In genomic region chr20:41726727-41727126, GRCh38 we compare ENCODE assay signal across 24 cellular contexts.
"Had no signal": no experiment of that assay in that cellular context is flagged by ENCODE, and none has a peak within 500 bp of the region (broad histone marks: within the 10 kb centered on the region; RNA-seq: fewer than 3 reads in every experiment).

No MANE protein-coding gene starts in this region.

- ATAC-seq: effector memory CD8-positive, alpha-beta T cell; esophagus mucosa; foreskin keratinocyte; gastrocnemius medialis; gastroesophageal sphincter; heart left ventricle had no signal

- H3K4me1 ChIP-seq: colonic mucosa, esophagus muscularis mucosa, esophagus squamous epithelium, foreskin keratinocyte, gastrocnemius medialis, gastroesophageal sphincter, heart left ventricle, heart right ventricle had no signal

- DNase-seq: colonic mucosa; cortex of kidney; dermis blood vessel endothelial cell; dorsolateral prefrontal cortex; effector CD4-positive, alpha-beta T cell; effector CD8-positive, alpha-beta T cell; effector memory CD4-positive, alpha-beta T cell; effector memory CD8-positive, alpha-beta T cell; endodermal cell; erythroblast; esophagus squamous epithelium; foreskin fibroblast; foreskin keratinocyte; foreskin melanocyte; gastrocnemius medialis; glutamatergic neuron; head of caudate nucleus; heart left ventricle; heart right ventricle had no signal

- H3K27ac ChIP-seq: colonic mucosa, dorsolateral prefrontal cortex, epithelial cell of prostate, esophagus muscularis mucosa, esophagus squamous epithelium, foreskin keratinocyte, gastrocnemius medialis, gastroesophageal sphincter, heart left ventricle, heart right ventricle had no signal

- H3K4me3 ChIP-seq: colonic mucosa, dorsolateral prefrontal cortex, esophagus muscularis mucosa, esophagus squamous epithelium, gastrocnemius medialis, gastroesophageal sphincter, heart left ventricle, heart right ventricle had no signal

- H3K27ac Mint-ChIP-seq: dendritic cell treated with granulocyte-macrophage colony-stimulating factor and Interleukin-4, amounts not matched to agents 40 ng/mL and 50 ng/mL, for 4 days; effector memory CD8-positive, alpha-beta T cell; endodermal cell had no signal

- H3K4me3 Mint-ChIP-seq: dendritic cell treated with granulocyte-macrophage colony-stimulating factor and Interleukin-4, amounts not matched to agents 40 ng/mL and 50 ng/mL, for 4 days; effector memory CD8-positive, alpha-beta T cell; endodermal cell had no signal

- H3K36me3 ChIP-seq: colonic mucosa, esophagus muscularis mucosa, esophagus squamous epithelium, gastrocnemius medialis, gastroesophageal sphincter, heart left ventricle, heart right ventricle had no signal

- H3K27me3 ChIP-seq: colonic mucosa, dorsolateral prefrontal cortex, esophagus muscularis mucosa, foreskin keratinocyte, gastrocnemius medialis, gastroesophageal sphincter had no signal

- H3K9me3 ChIP-seq: colonic mucosa, esophagus muscularis mucosa, esophagus squamous epithelium, gastrocnemius medialis, heart left ventricle had no signal
